In the genomic region with DNA sequence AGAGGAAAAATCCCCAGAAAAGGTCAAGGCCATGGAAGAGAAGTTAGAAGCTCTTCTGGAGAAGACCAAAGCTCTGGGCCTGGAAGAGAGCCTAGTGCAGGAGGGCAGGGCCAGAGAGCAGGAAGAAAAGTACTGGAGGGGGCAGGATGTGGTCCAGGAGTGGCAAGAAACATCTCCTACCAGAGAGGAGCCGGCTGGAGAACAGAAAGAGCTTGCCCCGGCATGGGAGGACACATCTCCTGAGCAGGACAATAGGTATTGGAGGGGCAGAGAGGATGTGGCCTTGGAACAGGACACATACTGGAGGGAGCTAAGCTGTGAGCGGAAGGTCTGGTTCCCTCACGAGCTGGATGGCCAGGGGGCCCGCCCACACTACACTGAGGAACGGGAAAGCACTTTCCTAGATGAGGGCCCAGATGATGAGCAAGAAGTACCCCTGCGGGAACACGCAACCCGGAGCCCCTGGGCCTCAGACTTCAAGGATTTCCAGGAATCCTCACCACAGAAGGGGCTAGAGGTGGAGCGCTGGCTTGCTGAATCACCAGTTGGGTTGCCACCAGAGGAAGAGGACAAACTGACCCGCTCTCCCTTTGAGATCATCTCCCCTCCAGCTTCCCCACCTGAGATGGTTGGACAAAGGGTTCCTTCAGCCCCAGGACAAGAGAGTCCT, we compare ENCODE assay signal across 29 cellular contexts.
"Had no signal": no experiment of that assay in that cellular context is flagged by ENCODE, and none has a peak within 500 bp of the region (broad histone marks: within the 10 kb centered on the region; RNA-seq: fewer than 3 reads in every experiment).

No MANE protein-coding gene starts in this region.

- H3K4me3 Mint-ChIP-seq: activated CD4-positive, alpha-beta T cell treated with anti-CD3 and anti-CD28 coated beads for 36 hours; activated naive CD4-positive, alpha-beta T cell treated with anti-CD3 and anti-CD28 coated beads, Interleukin-2, amount 50 U/mL, for 24 hours; activated T-cell treated with anti-CD3 and anti-CD28 coated beads, Interleukin-2, amount 50 U/mL, for 24 hours; brain; effector memory CD8-positive, alpha-beta T cell; immature natural killer cell; naive thymus-derived CD4-positive, alpha-beta T cell; stimulated activated effector memory CD8-positive, alpha-beta T cell treated with anti-CD3 and anti-CD28 coated beads, Interleukin-12 subunit alpha, Interleukin-12 subunit beta, amount 100 ng/mL, for 72 hours; stimulated activated naive CD8-positive, alpha-beta T cell treated with anti-CD3 and anti-CD28 coated beads, Interleukin-15, Interleukin-2, amounts not matched to agents 100 ng/mL and 50 ng/mL, for 24 hours; type B pancreatic cell had no signal

- H3K36me3 ChIP-seq: uterus had no signal

- H3K27me3 ChIP-seq: adrenal gland, cardiac muscle cell, gastroesophageal sphincter, uterus had no signal

- DNase-seq: activated CD4-positive, alpha-beta T cell treated with anti-CD3 and anti-CD28 coated beads for 36 hours; activated CD4-positive, alpha-beta T cell treated with anti-CD3 and anti-CD28 coated beads, Interleukin-2, amount 50 U/mL, for 4 hours; activated CD4-positive, CD25-positive, alpha-beta regulatory T cell; activated CD8-positive, alpha-beta memory T cell treated with anti-CD3 and anti-CD28 coated beads, Interleukin-2, amount 50 U/mL, for 4 hours; activated gamma-delta T cell treated with Interleukin-2 at 50 U/mL for 16 hours; activated T-cell treated with anti-CD3 and anti-CD28 coated beads, Interleukin-2, amount 50 U/mL, for 24 hours; aorta; cortex of kidney; effector memory CD8-positive, alpha-beta T cell; erythroblast; hippocampal formation; immature natural killer cell; kidney; left colon; midbrain; naive thymus-derived CD4-positive, alpha-beta T cell; right cardiac atrium; stimulated activated CD4-positive, alpha-beta T cell treated with anti-CD3 and anti-CD28 coated beads, Interleukin-12 subunit alpha, Interleukin-12 subunit beta, amount 100 ng/mL, for 4 hours; stimulated activated CD4-positive, alpha-beta T cell treated with anti-CD3 and anti-CD28 coated beads, Interleukin-4, amount 100 ng/mL, for 1 hour; uterus had no signal

- H3K9me3 ChIP-seq: adrenal gland, gastroesophageal sphincter had no signal

- H3K36me3 Mint-ChIP-seq: activated naive CD4-positive, alpha-beta T cell treated with anti-CD3 and anti-CD28 coated beads, Interleukin-2, amount 50 U/mL, for 24 hours; immature natural killer cell; stimulated activated effector memory CD8-positive, alpha-beta T cell treated with anti-CD3 and anti-CD28 coated beads, Interleukin-12 subunit alpha, Interleukin-12 subunit beta, amount 100 ng/mL, for 72 hours had no signal

- H3K27ac Mint-ChIP-seq: activated CD4-positive, alpha-beta T cell treated with anti-CD3 and anti-CD28 coated beads for 36 hours; activated naive CD4-positive, alpha-beta T cell treated with anti-CD3 and anti-CD28 coated beads, Interleukin-2, amount 50 U/mL, for 24 hours; activated T-cell treated with anti-CD3 and anti-CD28 coated beads, Interleukin-2, amount 50 U/mL, for 24 hours; stimulated activated effector memory CD8-positive, alpha-beta T cell treated with anti-CD3 and anti-CD28 coated beads, Interleukin-12 subunit alpha, Interleukin-12 subunit beta, amount 100 ng/mL, for 72 hours; stimulated activated naive CD8-positive, alpha-beta T cell treated with anti-CD3 and anti-CD28 coated beads, Interleukin-15, Interleukin-2, amounts not matched to agents 100 ng/mL and 50 ng/mL, for 24 hours; type B pancreatic cell had no signal

- H3K4me1 ChIP-seq: adrenal gland, uterus had no signal

- ATAC-seq: activated CD4-positive, alpha-beta T cell treated with anti-CD3 and anti-CD28 coated beads for 36 hours; effector memory CD8-positive, alpha-beta T cell; gastroesophageal sphincter; left colon; naive thymus-derived CD4-positive, alpha-beta T cell; right cardiac atrium; stimulated activated effector memory CD8-positive, alpha-beta T cell treated with anti-CD3 and anti-CD28 coated beads, Interleukin-12 subunit alpha, Interleukin-12 subunit beta, amount 100 ng/mL, for 72 hours had no signal

- H3K4me1 Mint-ChIP-seq: immature natural killer cell had no signal

- H3K27me3 Mint-ChIP-seq: activated CD4-positive, alpha-beta T cell treated with anti-CD3 and anti-CD28 coated beads for 36 hours; activated naive CD4-positive, alpha-beta T cell treated with anti-CD3 and anti-CD28 coated beads, Interleukin-2, amount 50 U/mL, for 24 hours; activated T-cell treated with anti-CD3 and anti-CD28 coated beads, Interleukin-2, amount 50 U/mL, for 24 hours; effector memory CD8-positive, alpha-beta T cell; naive thymus-derived CD4-positive, alpha-beta T cell; stimulated activated naive CD8-positive, alpha-beta T cell treated with anti-CD3 and anti-CD28 coated beads, Interleukin-15, Interleukin-2, amounts not matched to agents 100 ng/mL and 50 ng/mL, for 24 hours; type B pancreatic cell had no signal

- H3K4me3 ChIP-seq: adrenal gland, cardiac muscle cell, gastroesophageal sphincter, skin epidermis, uterus had no signal

- H3K9me3 Mint-ChIP-seq: activated naive CD4-positive, alpha-beta T cell treated with anti-CD3 and anti-CD28 coated beads, Interleukin-2, amount 50 U/mL, for 24 hours; activated T-cell treated with anti-CD3 and anti-CD28 coated beads, Interleukin-2, amount 50 U/mL, for 24 hours; effector memory CD8-positive, alpha-beta T cell; immature natural killer cell; stimulated activated effector memory CD8-positive, alpha-beta T cell treated with anti-CD3 and anti-CD28 coated beads, Interleukin-12 subunit alpha, Interleukin-12 subunit beta, amount 100 ng/mL, for 72 hours; stimulated activated naive CD8-positive, alpha-beta T cell treated with anti-CD3 and anti-CD28 coated beads, Interleukin-15, Interleukin-2, amounts not matched to agents 100 ng/mL and 50 ng/mL, for 24 hours; type B pancreatic cell had no signal

- H3K27ac ChIP-seq: adrenal gland, cardiac muscle cell, gastroesophageal sphincter, skin epidermis, uterus had no signal
